28 cellular contexts compared by ENCODE assay signal in genomic region chr14:102671410-102671809, GRCh38.
"Had no signal": no experiment of that assay in that cellular context is flagged by ENCODE, and none has a peak within 500 bp of the region (broad histone marks: within the 10 kb centered on the region; RNA-seq: fewer than 3 reads in every experiment).

No MANE protein-coding gene starts in this region.

- H3K4me3 Mint-ChIP-seq: activated CD4-positive, alpha-beta T cell treated with anti-CD3 and anti-CD28 coated beads for 36 hours; activated CD4-positive, alpha-beta T cell treated with anti-CD3 and anti-CD28 coated beads, Interleukin-2, amount 10 ng/mL, durations not matched to agents 7 days and 5 days; activated CD8-positive, alpha-beta T cell treated with anti-CD3 and anti-CD28 coated beads, Interleukin-2, amount 10 ng/mL, durations not matched to agents 7 days and 5 days; activated naive CD8-positive, alpha-beta T cell treated with anti-CD3 and anti-CD28 coated beads for 36 hours; activated T-helper 17 cell treated with anti-CD3 and anti-CD28 coated beads, Interleukin-2, amount 50 U/mL, for 72 hours; T-helper 2 cell treated with Interferon-gamma antibody and Interleukin-4, amounts not matched to agents 5 μg/mL and 100 μg/mL, for 36 hours had no signal

- H3K9me3 Mint-ChIP-seq: activated T-helper 17 cell treated with anti-CD3 and anti-CD28 coated beads, Interleukin-2, amount 50 U/mL, for 72 hours had no signal

- H3K27me3 Mint-ChIP-seq: activated CD4-positive, alpha-beta T cell treated with anti-CD3 and anti-CD28 coated beads for 36 hours; activated CD4-positive, alpha-beta T cell treated with anti-CD3 and anti-CD28 coated beads, Interleukin-2, amount 10 ng/mL, durations not matched to agents 7 days and 5 days; activated naive CD8-positive, alpha-beta T cell treated with anti-CD3 and anti-CD28 coated beads for 36 hours; activated T-helper 17 cell treated with anti-CD3 and anti-CD28 coated beads, Interleukin-2, amount 50 U/mL, for 72 hours had no signal

- H3K36me3 ChIP-seq: brain microvascular endothelial cell had no signal

- H3K4me1 ChIP-seq: SJCRH30 had no signal

- H3K27ac ChIP-seq: brain microvascular endothelial cell, SJCRH30, SK-N-MC had no signal

- H3K27ac Mint-ChIP-seq: activated CD4-positive, alpha-beta T cell treated with anti-CD3 and anti-CD28 coated beads for 36 hours; activated CD4-positive, alpha-beta T cell treated with anti-CD3 and anti-CD28 coated beads, Interleukin-2, amount 10 ng/mL, durations not matched to agents 7 days and 5 days; activated CD8-positive, alpha-beta T cell treated with anti-CD3 and anti-CD28 coated beads, Interleukin-2, amount 10 ng/mL, durations not matched to agents 7 days and 5 days; activated naive CD8-positive, alpha-beta T cell treated with anti-CD3 and anti-CD28 coated beads for 36 hours; activated T-helper 17 cell treated with anti-CD3 and anti-CD28 coated beads, Interleukin-2, amount 50 U/mL, for 72 hours; T-helper 2 cell treated with Interferon-gamma antibody and Interleukin-4, amounts not matched to agents 5 μg/mL and 100 μg/mL, for 36 hours had no signal

- ATAC-seq: activated CD4-positive, alpha-beta T cell treated with anti-CD3 and anti-CD28 coated beads for 36 hours; activated CD4-positive, CD25-positive, alpha-beta regulatory T cell treated with anti-CD3 and anti-CD28 coated beads, Interleukin-2, amount 50 U/mL, for 24 hours; activated CD8-positive, alpha-beta T cell treated with anti-CD3 and anti-CD28 coated beads, Interleukin-2, amount 10 ng/mL, durations not matched to agents 7 days and 5 days; activated T-helper 17 cell treated with anti-CD3 and anti-CD28 coated beads, Interleukin-2, amount 50 U/mL, for 72 hours; Panc1 had no signal

- H3K4me3 ChIP-seq: SJCRH30, SK-N-MC had no signal

- DNase-seq: activated CD4-positive, alpha-beta T cell treated with anti-CD3 and anti-CD28 coated beads for 36 hours; activated CD4-positive, alpha-beta T cell treated with anti-CD3 and anti-CD28 coated beads, Interleukin-2, amount 10 ng/mL, durations not matched to agents 7 days and 5 days; activated CD4-positive, alpha-beta T cell treated with anti-CD3 and anti-CD28 coated beads, Interleukin-2, amount 50 U/mL, for 48 hours; activated CD8-positive, alpha-beta T cell treated with anti-CD3 and anti-CD28 coated beads, Interleukin-2, amount 10 ng/mL, durations not matched to agents 7 days and 5 days; activated effector memory CD4-positive, alpha-beta T cell treated with anti-CD3 and anti-CD28 coated beads, Interleukin-2, amount 50 U/mL, for 16 hours; activated naive CD4-positive, alpha-beta T cell; activated naive CD4-positive, alpha-beta T cell treated with anti-CD3 and anti-CD28 coated beads, Interleukin-2, amount 50 U/mL, for 16 hours; activated naive CD8-positive, alpha-beta T cell treated with anti-CD3 and anti-CD28 coated beads for 36 hours; activated T-cell treated with anti-CD3 and anti-CD28 coated beads, Interleukin-2, amount 50 U/mL, for 48 hours; amniotic stem cell; aorta; brain microvascular endothelial cell; central memory CD4-positive, alpha-beta T cell; Kasumi-1; MM.1S; NCI-H1092; NCI-H1436 treated with DMSO at 0.1 percent for 48 hours; NCI-H1694 treated with DMSO at 0.1 percent for 48 hours; NCI-H2029 treated with DMSO at 0.1 percent for 48 hours; NCI-H226; NCI-H524 treated with DMSO at 0.1 percent for 48 hours; SHP77; SJCRH30 had no signal

- H3K27me3 ChIP-seq: brain microvascular endothelial cell, SJCRH30 had no signal
